In genomic region chrX:45784590-45784989, GRCh38 we compare ENCODE assay signal across 30 cellular contexts.
"Had no signal": no experiment of that assay in that cellular context is flagged by ENCODE, and none has a peak within 500 bp of the region (broad histone marks: within the 10 kb centered on the region; RNA-seq: fewer than 3 reads in every experiment).

No MANE protein-coding gene starts in this region.

- H3K27ac ChIP-seq: dorsolateral prefrontal cortex, gastroesophageal sphincter, ovary, right lobe of liver, skin epidermis, uterus, WERI-Rb-1 had no signal

- H3K27ac Mint-ChIP-seq: progenitor cell of endocrine pancreas, type B pancreatic cell had no signal

- ATAC-seq: gastroesophageal sphincter; left cardiac atrium; left ventricle myocardium superior; naive thymus-derived CD4-positive, alpha-beta T cell; right lobe of liver; stimulated activated naive CD8-positive, alpha-beta T cell treated with anti-CD3 and anti-CD28 coated beads, Interleukin-15, Interleukin-2, amounts not matched to agents 100 U/mL and 50 U/mL, for 24 hours had no signal

- DNase-seq: activated CD4-positive, alpha-beta T cell treated with anti-CD3 and anti-CD28 coated beads, Interleukin-2, amount 50 U/mL, for 1 hour; activated CD4-positive, CD25-positive, alpha-beta regulatory T cell treated with anti-CD3 and anti-CD28 coated beads, Interleukin-2, amount 50 U/mL, for 72 hours; activated effector memory CD4-positive, alpha-beta T cell treated with Interleukin-2 at 50 U/mL for 16 hours; activated naive CD4-positive, alpha-beta T cell treated with Interleukin-2 at 50 U/mL for 16 hours; activated T-cell treated with anti-CD3 and anti-CD28 coated beads for 4 hours; anterior cingulate cortex; dorsolateral prefrontal cortex; effector memory CD4-positive, alpha-beta T cell; hippocampal formation; left cardiac atrium; left ventricle myocardium superior; mammary epithelial cell; midbrain; naive thymus-derived CD4-positive, alpha-beta T cell; ovary; right lobe of liver; stimulated activated CD4-positive, alpha-beta T cell treated with anti-CD3 and anti-CD28 coated beads, Interleukin-12 subunit alpha, Interleukin-12 subunit beta, amount 100 ng/mL, for 4 hours; stimulated activated CD4-positive, alpha-beta T cell treated with anti-CD3 and anti-CD28 coated beads, Interleukin-4, amount 100 ng/mL, for 1 hour; stimulated activated naive CD8-positive, alpha-beta T cell treated with anti-CD3 and anti-CD28 coated beads, Interleukin-15, Interleukin-2, amounts not matched to agents 100 U/mL and 50 U/mL, for 24 hours; substantia nigra; T-helper 1 cell; T1000; uterus; WERI-Rb-1 had no signal

- H3K27me3 Mint-ChIP-seq: activated naive CD8-positive, alpha-beta T cell; naive thymus-derived CD4-positive, alpha-beta T cell; progenitor cell of endocrine pancreas; type B pancreatic cell had no signal

- H3K27me3 ChIP-seq: gastroesophageal sphincter, ovary, right lobe of liver had no signal

- H3K4me3 ChIP-seq: dorsolateral prefrontal cortex, gastroesophageal sphincter, ovary, right lobe of liver, skin epidermis, uterus had no signal

- H3K9me3 Mint-ChIP-seq: type B pancreatic cell had no signal

- H3K36me3 ChIP-seq: gastroesophageal sphincter, ovary, right lobe of liver, uterus, WERI-Rb-1 had no signal

- H3K4me3 Mint-ChIP-seq: activated naive CD8-positive, alpha-beta T cell; naive thymus-derived CD4-positive, alpha-beta T cell; type B pancreatic cell had no signal

- H3K4me1 ChIP-seq: gastroesophageal sphincter, right lobe of liver, uterus had no signal

- FAIRE-seq: keratinocyte had no signal

- H3K9me3 ChIP-seq: gastroesophageal sphincter, ovary, right lobe of liver, uterus had no signal
